15 cellular contexts compared by ENCODE assay signal in the genomic region with DNA sequence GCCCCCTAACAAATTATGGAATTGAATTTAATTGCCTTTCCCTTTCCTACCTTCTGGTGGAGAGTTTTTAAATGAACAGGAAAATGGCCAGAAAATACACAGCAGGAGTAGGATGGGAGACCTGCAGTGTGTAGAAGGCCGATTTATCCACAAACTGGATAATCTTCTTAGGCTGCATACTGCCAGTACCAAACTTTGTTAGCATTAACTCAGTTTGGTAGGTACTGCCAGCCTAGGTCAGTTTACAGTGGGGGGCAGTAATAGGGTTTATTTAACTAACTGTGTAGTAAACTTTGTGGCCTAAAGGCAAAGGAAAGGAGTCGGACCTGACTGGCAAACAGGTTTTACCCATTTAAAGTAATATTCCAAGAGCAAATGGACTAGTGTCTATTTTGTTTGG. TPM values are rescaled to one million over a fixed set of nuclear protein-coding genes. Genes with fewer than 3 reads are reported as not detected.
DNase-seq lines count a peak whose midpoint lies in the region; ATAC-seq lines count a peak whose summit lies in the region.
"Had no signal": no experiment of that assay in that cellular context is flagged by ENCODE, and none has a peak within 500 bp of the region (broad histone marks: within the 10 kb centered on the region; RNA-seq: fewer than 3 reads in every experiment).

No MANE protein-coding gene starts in this region.

- H3K79me2 ChIP-seq in trophoblast cell (ENCODE audit: control insufficient read depth, insufficient read depth, low read length, poor library complexity), result peaks cover 23% of the 10 kb centered on the region

- H3K79me1 ChIP-seq in trophoblast cell (ENCODE audit: low read length), result peaks cover 10% of the 10 kb centered on the region

- peaks cover 66% of the 10 kb centered on the region for H3K4me1 Mint-ChIP-seq in activated naive CD4-positive, alpha-beta T cell treated with anti-CD3 and anti-CD28 coated beads for 36 hours (ENCODE audit: low read depth)
- peaks cover 68% of the 10 kb centered on the region for H3K4me1 Mint-ChIP-seq in activated naive CD4-positive, alpha-beta T cell treated with anti-CD3 and anti-CD28 coated beads, Interleukin-2, amount 10 ng/mL, durations not matched to agents 7 days and 5 days
- H3K4me1 Mint-ChIP-seq in activated naive CD8-positive, alpha-beta T cell (ENCODE audit: low read depth), result peaks cover 62% of the 10 kb centered on the region

- H2BK5ac ChIP-seq in trophoblast cell (ENCODE audit: low read depth, low read length, poor library complexity), result no peak overlapping the region

- no peak overlapping the region for H3K18ac ChIP-seq in trophoblast cell (ENCODE audit: low read length)

- no peak overlapping the region for H3K23ac ChIP-seq in trophoblast cell (ENCODE audit: low read length)

- H3K9ac ChIP-seq in trophoblast cell (ENCODE audit: low read length), result no peak overlapping the region

- H3K36me3 Mint-ChIP-seq in activated naive CD4-positive, alpha-beta T cell treated with anti-CD3 and anti-CD28 coated beads for 36 hours (ENCODE audit: low read depth), result peaks cover 16% of the 10 kb centered on the region
- peaks cover 32% of the 10 kb centered on the region for H3K36me3 Mint-ChIP-seq in activated naive CD4-positive, alpha-beta T cell treated with anti-CD3 and anti-CD28 coated beads, Interleukin-2, amount 10 ng/mL, durations not matched to agents 7 days and 5 days
- peaks cover 18% of the 10 kb centered on the region for H3K36me3 Mint-ChIP-seq in activated naive CD8-positive, alpha-beta T cell

- H3K4ac ChIP-seq in trophoblast cell (ENCODE audit: low read depth, low read length), result peak overlapping the region; percentile 72

- peaks cover 2 to 5% of the 10 kb centered on the region in 2 experiments for H3K4me1 ChIP-seq in trophoblast cell (ENCODE audit: control insufficient read depth in 1 of 2, insufficient read depth in 2 of 2, low read length in 2 of 2)

- H4K12ac ChIP-seq in trophoblast cell (ENCODE audit: low read depth, low read length), result no peak overlapping the region

- no peaks in the 10 kb centered on the region for H3K27me3 Mint-ChIP-seq in activated naive CD4-positive, alpha-beta T cell treated with anti-CD3 and anti-CD28 coated beads for 36 hours (ENCODE audit: low read depth)
- peaks cover 4% of the 10 kb centered on the region for H3K27me3 Mint-ChIP-seq in activated naive CD4-positive, alpha-beta T cell treated with anti-CD3 and anti-CD28 coated beads, Interleukin-2, amount 10 ng/mL, durations not matched to agents 7 days and 5 days
- H3K27me3 Mint-ChIP-seq in activated naive CD8-positive, alpha-beta T cell, result no peaks in the 10 kb centered on the region

- no CpG with 5 or more reads among the region's 2 CpGs for WGBS in trophoblast cell (ENCODE audit: extremely low coverage, insufficient coverage, insufficient read length)

- no peak overlapping the region for H3K27ac ChIP-seq in trophoblast cell (ENCODE audit: low read depth, low read length)
- H3K27ac ChIP-seq: vagina had no signal

- no peak overlapping the region for H3K4me3 ChIP-seq in trophoblast cell (ENCODE audit: low read depth, low read length)
- H3K4me3 ChIP-seq: vagina had no signal

- no peak overlapping the region for H2BK12ac ChIP-seq in trophoblast cell (ENCODE audit: low read length)

- H4K91ac ChIP-seq in trophoblast cell (ENCODE audit: low read depth, low read length), result no peak overlapping the region

- no peak overlapping the region for H3K4me3 Mint-ChIP-seq in activated naive CD4-positive, alpha-beta T cell treated with anti-CD3 and anti-CD28 coated beads for 36 hours
- H3K4me3 Mint-ChIP-seq in activated naive CD4-positive, alpha-beta T cell treated with anti-CD3 and anti-CD28 coated beads, Interleukin-2, amount 10 ng/mL, durations not matched to agents 7 days and 5 days, result no peak overlapping the region
- peak overlapping the region; percentile 77 for H3K4me3 Mint-ChIP-seq in activated naive CD8-positive, alpha-beta T cell

- CTCF ChIA-PET in activated naive CD4-positive, alpha-beta T cell treated with anti-CD3 and anti-CD28 coated beads for 36 hours (lab: Charles Lee), result interaction anchor here (0.7 to 1.2 kb wide), 2 partner anchors 19 to 22 kb away, joined by 3 read pairs; no protein-coding TSS in a partner anchor
- CTCF ChIA-PET in activated naive CD4-positive, alpha-beta T cell treated with anti-CD3 and anti-CD28 coated beads, Interleukin-2, amount 10 ng/mL, durations not matched to agents 7 days and 5 days (lab: Charles Lee), result no interaction called here

- H3K4me2 ChIP-seq in trophoblast cell (ENCODE audit: low read length), result peak overlapping the region; percentile 36

- H4K8ac ChIP-seq in trophoblast cell (ENCODE audit: low read depth, low read length), result no peak overlapping the region

- intact Hi-C loops in activated naive CD4-positive, alpha-beta T cell treated with anti-CD3 and anti-CD28 coated beads for 36 hours (cut with micrococcal nuclease), result loop anchor here (5.0 to 10.0 kb wide), 2 partner anchors 56 to 1258 kb away; no protein-coding TSS in a partner anchor

- H3K9me3 Mint-ChIP-seq in activated naive CD4-positive, alpha-beta T cell treated with anti-CD3 and anti-CD28 coated beads for 36 hours, result no peaks in the 10 kb centered on the region
- no peaks in the 10 kb centered on the region for H3K9me3 Mint-ChIP-seq in activated naive CD4-positive, alpha-beta T cell treated with anti-CD3 and anti-CD28 coated beads, Interleukin-2, amount 10 ng/mL, durations not matched to agents 7 days and 5 days
- H3K9me3 Mint-ChIP-seq in activated naive CD8-positive, alpha-beta T cell (ENCODE audit: low read depth), result no peaks in the 10 kb centered on the region

- H2AFZ ChIP-seq in trophoblast cell (ENCODE audit: insufficient read depth, low read length, poor library complexity), result no peak overlapping the region

- no peak for DNase-seq in activated naive CD4-positive, alpha-beta T cell treated with anti-CD3 and anti-CD28 coated beads for 36 hours
- DNase-seq in activated naive CD4-positive, alpha-beta T cell treated with anti-CD3 and anti-CD28 coated beads, Interleukin-2, amount 10 ng/mL, durations not matched to agents 7 days and 5 days, result no peak
- peak; percentile 74 for DNase-seq in NCI-H82 (lab: John Stamatoyannopoulos, UW)
- no peak for DNase-seq in trophoblast cell
- no peak for DNase-seq in CD1c-positive myeloid dendritic cell (ENCODE audit: extremely low spot score)
- no peak for DNase-seq in RKO (ENCODE audit: low spot score)
- DNase-seq: activated CD4-positive, alpha-beta T cell treated with anti-CD3 and anti-CD28 coated beads for 4 hours; DMS153; glutamatergic neuron; KBM-7; NCI-H1930; right cardiac atrium had no signal

- no peak overlapping the region for H2AK5ac ChIP-seq in trophoblast cell (ENCODE audit: low read length)

- no peak for ATAC-seq in HG03196 (IDR thresholded peaks at IDR 0.05; ENCODE audit: unreplicated experiment)
- ATAC-seq: right cardiac atrium had no signal

- no peaks in the 10 kb centered on the region for H3K27me3 ChIP-seq in trophoblast cell (ENCODE audit: insufficient read depth, low read length)
- H3K27me3 ChIP-seq: vagina had no signal

- H3K27ac Mint-ChIP-seq in activated naive CD4-positive, alpha-beta T cell treated with anti-CD3 and anti-CD28 coated beads for 36 hours, result peak overlapping the region; percentile 67
- H3K27ac Mint-ChIP-seq in activated naive CD4-positive, alpha-beta T cell treated with anti-CD3 and anti-CD28 coated beads, Interleukin-2, amount 10 ng/mL, durations not matched to agents 7 days and 5 days, result no peak overlapping the region
- peak overlapping the region; percentile 89 for H3K27ac Mint-ChIP-seq in activated naive CD8-positive, alpha-beta T cell

- no peak overlapping the region for H3K14ac ChIP-seq in trophoblast cell (ENCODE audit: low read length)

- H3K36me3 ChIP-seq in trophoblast cell (ENCODE audit: control insufficient read depth in 1 of 2, insufficient read depth in 2 of 2, low read length in 2 of 2), result peaks cover 1 to 4% of the 10 kb centered on the region in 2 experiments
- H3K36me3 ChIP-seq: vagina had no signal

- H3K9me3 ChIP-seq in trophoblast cell (ENCODE audit: insufficient read depth, low read depth, low read length), result no peaks in the 10 kb centered on the region
- H3K9me3 ChIP-seq: vagina had no signal

- no peak overlapping the region for H2BK120ac ChIP-seq in trophoblast cell (ENCODE audit: insufficient read depth, low read length, poor library complexity)

RNA-seq across cellular contexts. Expression of a gene that starts 4.6 kb away (rescaled TPM):
- total RNA-seq in activated naive CD4-positive, alpha-beta T cell treated with anti-CD3 and anti-CD28 coated beads for 36 hours, result 10 to 100 TPM; 48.3 to 53.2 TPM
- 189 and 191 TPM in 2 replicates for polyA plus RNA-seq in trophoblast cell (2013)
